ENCODE assay signal across 9 cellular contexts in genomic region chr3:14879161-14879888, GRCh38.
DNase-seq lines count a peak whose midpoint lies in the region; ATAC-seq lines count a peak whose summit lies in the region.
"Had no signal": no experiment of that assay in that cellular context is flagged by ENCODE, and none has a peak within 500 bp of the region (broad histone marks: within the 10 kb centered on the region; RNA-seq: fewer than 3 reads in every experiment).

No MANE protein-coding gene starts in this region.

- peak; percentile 18 for DNase-seq in Caki2 (ENCODE audit: low read depth)
- DNase-seq in NCI-H524 treated with DMSO at 0.1 percent for 48 hours (lab: John Stamatoyannopoulos, UW), result peak; percentile 63
- peak; percentile 52 for DNase-seq in activated naive CD8-positive, alpha-beta T cell treated with anti-CD3 and anti-CD28 coated beads, Interleukin-2, amount 10 ng/mL, durations not matched to agents 7 days and 5 days
- peak; percentile 84 for DNase-seq in mesenteric fat pad (ENCODE audit: low spot score)
- no peak for DNase-seq in substantia nigra (lab: John Stamatoyannopoulos, UW)
- DNase-seq in HuH-7 (ENCODE audit: low spot score), result no peak
- DNase-seq in activated T-helper 2 cell treated with anti-CD3 and anti-CD28 coated beads, Interferon-gamma antibody, Interleukin-2, Interleukin-4, amounts not matched to agents 10 μg/mL and 5 μg/mL and 100 μg/mL, durations not matched to agents 14 hours and 24 hours and 36 hours (ENCODE audit: low spot score), result no peak
- DNase-seq: anterior cingulate cortex had no signal

- intact Hi-C loops in activated T-helper 2 cell treated with anti-CD3 and anti-CD28 coated beads, Interferon-gamma antibody, Interleukin-2, Interleukin-4, amounts not matched to agents 10 μg/mL and 5 μg/mL and 100 μg/mL, durations not matched to agents 14 hours and 24 hours and 36 hours (cut with micrococcal nuclease), result no loop called here

- in situ Hi-C loops in Caki2 (cut with HindIII; ENCODE audit: low pct_unique_long_range_greater_than_20kb, low sequenced_read_pairs), result no loop called here

- peak; percentile 84 for ATAC-seq in activated naive CD8-positive, alpha-beta T cell treated with anti-CD3 and anti-CD28 coated beads, Interleukin-2, amount 10 ng/mL, durations not matched to agents 7 days and 5 days (ENCODE audit: low read depth)
- no peak for ATAC-seq in HG02571 (IDR thresholded peaks at IDR 0.05; ENCODE audit: unreplicated experiment)

- H3K27me3 Mint-ChIP-seq in activated naive CD8-positive, alpha-beta T cell treated with anti-CD3 and anti-CD28 coated beads, Interleukin-2, amount 10 ng/mL, durations not matched to agents 7 days and 5 days, result no peaks in the 10 kb centered on the region
- H3K27me3 Mint-ChIP-seq in activated T-helper 2 cell treated with anti-CD3 and anti-CD28 coated beads, Interferon-gamma antibody, Interleukin-2, Interleukin-4, amounts not matched to agents 10 μg/mL and 5 μg/mL and 100 μg/mL, durations not matched to agents 14 hours and 24 hours and 36 hours (ENCODE audit: low read depth), result no peaks in the 10 kb centered on the region

- peak overlapping the region; percentile 74 for H3K27ac Mint-ChIP-seq in activated naive CD8-positive, alpha-beta T cell treated with anti-CD3 and anti-CD28 coated beads, Interleukin-2, amount 10 ng/mL, durations not matched to agents 7 days and 5 days
- no peak overlapping the region for H3K27ac Mint-ChIP-seq in activated T-helper 2 cell treated with anti-CD3 and anti-CD28 coated beads, Interferon-gamma antibody, Interleukin-2, Interleukin-4, amounts not matched to agents 10 μg/mL and 5 μg/mL and 100 μg/mL, durations not matched to agents 14 hours and 24 hours and 36 hours

- no peak overlapping the region for H3K27ac ChIP-seq in substantia nigra (ENCODE audit: low read depth, low read length, poor library complexity, severe bottlenecking)

- H3K9me3 Mint-ChIP-seq in activated naive CD8-positive, alpha-beta T cell treated with anti-CD3 and anti-CD28 coated beads, Interleukin-2, amount 10 ng/mL, durations not matched to agents 7 days and 5 days, result no peaks in the 10 kb centered on the region
- H3K9me3 Mint-ChIP-seq in activated T-helper 2 cell treated with anti-CD3 and anti-CD28 coated beads, Interferon-gamma antibody, Interleukin-2, Interleukin-4, amounts not matched to agents 10 μg/mL and 5 μg/mL and 100 μg/mL, durations not matched to agents 14 hours and 24 hours and 36 hours, result no peaks in the 10 kb centered on the region

- POLR2A ChIA-PET in activated naive CD8-positive, alpha-beta T cell treated with anti-CD3 and anti-CD28 coated beads, Interleukin-2, amount 10 ng/mL, durations not matched to agents 7 days and 5 days (lab: Charles Lee), result interaction anchor here (0.9 kb wide), 1 partner anchor 30 kb away, joined by 3 read pairs; no protein-coding TSS in a partner anchor

- peaks cover 45% of the 10 kb centered on the region for H3K4me1 Mint-ChIP-seq in activated naive CD8-positive, alpha-beta T cell treated with anti-CD3 and anti-CD28 coated beads, Interleukin-2, amount 10 ng/mL, durations not matched to agents 7 days and 5 days
- H3K4me1 Mint-ChIP-seq in activated T-helper 2 cell treated with anti-CD3 and anti-CD28 coated beads, Interferon-gamma antibody, Interleukin-2, Interleukin-4, amounts not matched to agents 10 μg/mL and 5 μg/mL and 100 μg/mL, durations not matched to agents 14 hours and 24 hours and 36 hours (ENCODE audit: low read depth), result peaks cover 29% of the 10 kb centered on the region

- H3K36me3 Mint-ChIP-seq in activated naive CD8-positive, alpha-beta T cell treated with anti-CD3 and anti-CD28 coated beads, Interleukin-2, amount 10 ng/mL, durations not matched to agents 7 days and 5 days, result peaks cover 1% of the 10 kb centered on the region
- H3K36me3 Mint-ChIP-seq in activated T-helper 2 cell treated with anti-CD3 and anti-CD28 coated beads, Interferon-gamma antibody, Interleukin-2, Interleukin-4, amounts not matched to agents 10 μg/mL and 5 μg/mL and 100 μg/mL, durations not matched to agents 14 hours and 24 hours and 36 hours (ENCODE audit: low read depth), result no peaks in the 10 kb centered on the region

- peak overlapping the region; percentile 9 for H3K4me3 Mint-ChIP-seq in activated naive CD8-positive, alpha-beta T cell treated with anti-CD3 and anti-CD28 coated beads, Interleukin-2, amount 10 ng/mL, durations not matched to agents 7 days and 5 days
- no peak overlapping the region for H3K4me3 Mint-ChIP-seq in activated T-helper 2 cell treated with anti-CD3 and anti-CD28 coated beads, Interferon-gamma antibody, Interleukin-2, Interleukin-4, amounts not matched to agents 10 μg/mL and 5 μg/mL and 100 μg/mL, durations not matched to agents 14 hours and 24 hours and 36 hours (ENCODE audit: low read depth)

Comparison
In these comparisons a context has a peak if more than half of its experiments do, and no peak if none do; other contexts are left out.
1. DNase-seq: peak in Caki2 (single experiment), NCI-H524 treated with DMSO at 0.1 percent for 48 hours (single experiment), activated naive CD8-positive, alpha-beta T cell treated with anti-CD3 and anti-CD28 coated beads, Interleukin-2, amount 10 ng/mL, durations not matched to agents 7 days and 5 days (single experiment) and mesenteric fat pad (single experiment); none in substantia nigra (0 of 49), HuH-7 (single experiment) and activated T-helper 2 cell treated with anti-CD3 and anti-CD28 coated beads, Interferon-gamma antibody, Interleukin-2, Interleukin-4, amounts not matched to agents 10 μg/mL and 5 μg/mL and 100 μg/mL, durations not matched to agents 14 hours and 24 hours and 36 hours (single experiment).